ENCODE assay signal across 8 cellular contexts in the genomic region with DNA sequence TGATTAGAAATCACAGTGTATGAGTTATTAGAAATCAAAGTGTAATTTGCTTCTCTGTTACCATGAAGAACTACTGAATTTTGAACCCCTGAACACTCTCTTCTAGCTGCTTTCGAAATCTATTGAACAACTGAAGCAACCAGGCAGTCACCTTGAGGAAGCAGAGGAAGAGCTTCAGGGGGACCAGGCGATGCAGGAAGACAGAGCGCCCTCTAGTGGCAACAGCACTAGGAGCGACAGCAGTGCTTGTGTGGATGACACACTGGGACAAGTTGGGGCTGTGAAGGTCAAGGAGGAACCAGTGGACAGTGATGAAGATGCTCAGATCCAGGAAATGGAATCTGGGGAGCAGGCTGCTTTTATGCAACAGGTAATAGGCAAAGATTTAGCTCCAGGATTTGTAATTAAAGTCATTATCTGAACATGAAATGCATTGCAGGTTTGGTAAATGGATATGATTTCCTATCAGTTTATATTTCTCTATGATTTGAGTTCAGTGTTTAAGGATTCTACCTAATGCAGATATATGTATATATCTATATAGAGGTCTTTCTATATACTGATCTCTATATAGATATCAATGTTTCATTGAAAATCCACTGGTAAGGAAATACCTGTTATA.
DNase-seq lines count a peak whose midpoint lies in the region; ATAC-seq and TF ChIP-seq lines count a peak whose summit lies in the region.

No MANE protein-coding gene starts in this region.

- TF ChIP-seq CTCF in GM12801 (IDR thresholded peaks at IDR 0.05; ENCODE audit: extremely low read depth, insufficient read length) (peak; percentile 82), H9 (conservative IDR thresholded peaks at IDR 0.05) (peak; percentile 98), LNCaP clone FGC (IDR thresholded peaks at IDR 0.05; ENCODE audit: control insufficient read depth, extremely low read depth, insufficient read depth) (peak; percentile 98), parathyroid adenoma (IDR thresholded peaks at IDR 0.05) (peak; percentile 96), upper lobe of right lung (IDR thresholded peaks at IDR 0.05) (peak; percentile 94)

- H3K9me3 ChIP-seq in H9 (ENCODE audit: control insufficient read depth, low read depth, low read length) (no peaks in the 10 kb centered on the region), parathyroid adenoma (ENCODE audit: control insufficient read depth, low read length) (no peaks in the 10 kb centered on the region), upper lobe of right lung (no peaks in the 10 kb centered on the region)

- WGBS in H9 (ENCODE audit: extremely low coverage, insufficient read length, low lambda C conversion rate), result no CpG with 5 or more reads among the region's 4 CpGs

- H3K36me3 ChIP-seq in parathyroid adenoma (ENCODE audit: control insufficient read depth, insufficient read depth, low read length) (no peaks in the 10 kb centered on the region), upper lobe of right lung (no peaks in the 10 kb centered on the region)

- no peaks in the 10 kb centered on the region for H3K36me3 Mint-ChIP-seq in H9 (ENCODE audit: insufficient read depth in 1 of 3, low read depth in 3 of 3)

- no peak overlapping the region; a peak in 1 of 7 replicates for H3K27ac Mint-ChIP-seq in H9

- no peak overlapping the region for H2BK20ac ChIP-seq in H9 (ENCODE audit: low read depth, low read length, poor library complexity, severe bottlenecking)

- H3K27ac ChIP-seq in H9 (ENCODE audit: insufficient read length, low read depth, low read length) (no peak overlapping the region), parathyroid adenoma (no peak overlapping the region), upper lobe of right lung (no peak overlapping the region)

- no peak overlapping the region for H2AK5ac ChIP-seq in H9 (ENCODE audit: insufficient read length, low read length)

- H2BK15ac ChIP-seq in H9 (ENCODE audit: low read depth, low read length), result no peak overlapping the region

- peak; percentile 99 for ATAC-seq in upper lobe of right lung

- H3K4me3 ChIP-seq in LNCaP clone FGC (ENCODE audit: low read depth, low read length) (no peak overlapping the region), parathyroid adenoma (ENCODE audit: low read depth, low read length) (no peak overlapping the region), upper lobe of right lung (no peak overlapping the region)

- H3K23me2 ChIP-seq in H9 (ENCODE audit: insufficient read length, low read depth, low read length, poor library complexity, severe bottlenecking), result no peaks in the 10 kb centered on the region

- no peak overlapping the region for H2BK5ac ChIP-seq in H9 (ENCODE audit: insufficient read length, low read length)

- no peak overlapping the region for H2BK120ac ChIP-seq in H9 (ENCODE audit: low read depth, low read length, poor library complexity, severe bottlenecking)

- H3K9ac ChIP-seq in H9 (ENCODE audit: extremely low read depth, insufficient read length, low read length) (no peak overlapping the region), parathyroid adenoma (no peak overlapping the region)

- no peak overlapping the region for H3T11ph ChIP-seq in H9 (ENCODE audit: low read length)

- H3K4me1 ChIP-seq in H9 (ENCODE audit: insufficient read depth, low read length) (no peaks in the 10 kb centered on the region), parathyroid adenoma (no peaks in the 10 kb centered on the region), upper lobe of right lung (no peaks in the 10 kb centered on the region)

- H4K5ac ChIP-seq in H9 (ENCODE audit: insufficient read length, low read depth, low read length), result no peak overlapping the region

- no peaks in the 10 kb centered on the region for H4K20me1 ChIP-seq in H9 (ENCODE audit: control insufficient read depth, insufficient read depth, insufficient read length)

- H3K9me3 Mint-ChIP-seq in H9, result no peaks in the 10 kb centered on the region

- no peaks in the 10 kb centered on the region for H3K4me1 Mint-ChIP-seq in H9

- H3K4me3 Mint-ChIP-seq in H9, result no peak overlapping the region

- no peak overlapping the region for H4K91ac ChIP-seq in H9 (ENCODE audit: insufficient read length, low read depth, low read length)

- no peak overlapping the region for H3K23ac ChIP-seq in H9 (ENCODE audit: insufficient read length, low read depth, low read length)

- no peak overlapping the region for H4K8ac ChIP-seq in H9 (replicated peaks; ENCODE audit: insufficient read length, low read depth, low read length)

- H3K79me1 ChIP-seq in H9 (ENCODE audit: insufficient read depth, low read depth, low read length, poor library complexity, severe bottlenecking), result no peaks in the 10 kb centered on the region

- H3K79me2 ChIP-seq in H9 (ENCODE audit: insufficient read depth, low read length) (no peaks in the 10 kb centered on the region), parathyroid adenoma (no peaks in the 10 kb centered on the region)

- no peaks in the 10 kb centered on the region for H3K27me3 Mint-ChIP-seq in H9 (ENCODE audit: low read depth)

- H3K27me3 ChIP-seq in H9 (ENCODE audit: insufficient read depth, low read length) (no peaks in the 10 kb centered on the region), parathyroid adenoma (ENCODE audit: control insufficient read depth, insufficient read depth, low read length) (no peaks in the 10 kb centered on the region), upper lobe of right lung (no peaks in the 10 kb centered on the region)

- no peak overlapping the region for H3K4me2 ChIP-seq in H9 (ENCODE audit: insufficient read depth, insufficient read length, low read length)
- no peak overlapping the region for H3K4me2 ChIP-seq in parathyroid adenoma (ENCODE audit: low read length)

- H3K18ac ChIP-seq in H9 (ENCODE audit: insufficient read length, low read depth, low read length), result no peak overlapping the region

- peak; percentile 85 for DNase-seq in H9
- peak; percentile 35 for DNase-seq in LNCaP clone FGC (ENCODE audit: low read depth)
- DNase-seq in SIG-M5 treated with dmso at 0.1 percent for 504 hours (lab: John Stamatoyannopoulos, UW; ENCODE audit: unreplicated experiment), result peak; percentile 87
- peak; percentile 26 for DNase-seq in activated effector memory CD4-positive, alpha-beta T cell treated with Interleukin-2 at 50 U/mL for 16 hours
- peak; percentile 60 for DNase-seq in glomerular endothelial cell (ENCODE audit: extremely low read depth, low read depth, low spot score)
- DNase-seq in upper lobe of right lung, result peak; percentile 83

- no peak overlapping the region for H3K4ac ChIP-seq in H9 (ENCODE audit: low read depth, low read length)

- H2BK12ac ChIP-seq in H9 (ENCODE audit: insufficient read length, low read depth, low read length), result no peak overlapping the region

- no peak overlapping the region for H3K56ac ChIP-seq in H9 (ENCODE audit: insufficient read length, low read depth, low read length)

- no peak overlapping the region for H2AFZ ChIP-seq in H9 (ENCODE audit: low read length)
- H2AFZ ChIP-seq in parathyroid adenoma, result peak overlapping the region; percentile 33

- no peak overlapping the region for H3K14ac ChIP-seq in H9 (ENCODE audit: insufficient read depth, low read length)

- intact Hi-C loops in upper lobe of right lung (cut with DNase I), result no loop called here

Comparison
In these comparisons a context has a peak if more than half of its experiments do, and no peak if none do; other contexts are left out.
1. DNase-seq: peak in every context shown above with its lines; median percentile 87 in SIG-M5 treated with dmso at 0.1 percent for 504 hours; 85 in H9; 83 in upper lobe of right lung; 60 in glomerular endothelial cell; 35 in LNCaP clone FGC; 26 in activated effector memory CD4-positive, alpha-beta T cell treated with Interleukin-2 at 50 U/mL for 16 hours.